In the genomic region with DNA sequence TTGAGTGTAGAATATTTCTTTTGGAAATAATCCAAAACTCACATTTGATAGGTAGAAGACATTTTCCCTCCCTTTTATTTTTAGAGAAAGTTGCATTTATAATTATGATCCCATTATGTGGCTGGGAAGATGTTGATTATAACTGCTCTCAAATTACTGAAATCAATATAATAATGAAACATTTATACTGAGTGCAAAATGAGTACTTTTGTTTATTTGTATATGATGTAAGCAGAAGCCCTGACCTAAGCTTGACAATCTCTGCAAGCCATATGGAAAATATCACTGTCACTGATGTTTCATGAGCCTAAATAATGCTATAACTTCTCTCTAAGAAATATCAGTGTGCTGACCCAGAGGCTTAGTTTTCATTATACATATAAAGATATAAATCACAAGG, we compare ENCODE assay signal across 26 cellular contexts.
"Had no signal": no experiment of that assay in that cellular context is flagged by ENCODE, and none has a peak within 500 bp of the region (broad histone marks: within the 10 kb centered on the region; RNA-seq: fewer than 3 reads in every experiment).

No MANE protein-coding gene starts in this region.

- H3K4me3 ChIP-seq: adrenal gland, lower lobe of right lung, sigmoid colon, spleen, thoracic aorta, upper lobe of left lung had no signal

- H3K4me1 Mint-ChIP-seq: activated naive CD4-positive, alpha-beta T cell treated with anti-CD3 and anti-CD28 coated beads, Interleukin-2, amount 50 U/mL, for 24 hours; endodermal cell; nephron progenitor cell; stimulated activated naive B cell treated with anti-CD40 and anti-IgM and Interleukin-4, amounts not matched to agents 10 μg/mL and 1 μg/mL and 100 μg/mL, for 72 hours had no signal

- H3K27ac Mint-ChIP-seq: activated naive CD4-positive, alpha-beta T cell treated with anti-CD3 and anti-CD28 coated beads, Interleukin-2, amount 50 U/mL, for 24 hours; activated T-cell treated with anti-CD3 and anti-CD28 coated beads, Interleukin-2, amount 50 U/mL, for 72 hours; endodermal cell; nephron progenitor cell; stimulated activated naive B cell treated with anti-CD40 and anti-IgM and Interleukin-4, amounts not matched to agents 10 μg/mL and 1 μg/mL and 100 μg/mL, for 72 hours had no signal

- H3K27ac ChIP-seq: adrenal gland, epithelial cell of prostate, lower lobe of right lung, sigmoid colon, spleen, thoracic aorta, upper lobe of left lung, WERI-Rb-1 had no signal

- H3K36me3 ChIP-seq: adrenal gland, lower lobe of right lung, sigmoid colon, spleen, thoracic aorta, upper lobe of left lung, WERI-Rb-1 had no signal

- H3K36me3 Mint-ChIP-seq: activated naive CD4-positive, alpha-beta T cell treated with anti-CD3 and anti-CD28 coated beads, Interleukin-2, amount 50 U/mL, for 24 hours; stimulated activated naive B cell treated with anti-CD40 and anti-IgM and Interleukin-4, amounts not matched to agents 10 μg/mL and 1 μg/mL and 100 μg/mL, for 72 hours had no signal

- H3K27me3 ChIP-seq: adrenal gland, sigmoid colon, spleen, upper lobe of left lung had no signal

- ATAC-seq: activated T-cell treated with anti-CD3 and anti-CD28 coated beads, Interleukin-2, amount 50 U/mL, for 72 hours; left colon; lower lobe of right lung; stimulated activated naive B cell treated with anti-CD40 and anti-IgM and Interleukin-4, amounts not matched to agents 10 μg/mL and 1 μg/mL and 100 μg/mL, for 72 hours had no signal

- DNase-seq: activated CD4-positive, alpha-beta T cell treated with anti-CD3 and anti-CD28 coated beads for 1 hour; activated CD8-positive, alpha-beta memory T cell treated with anti-CD3 and anti-CD28 coated beads for 24 hours; activated CD8-positive, alpha-beta memory T cell treated with anti-CD3 and anti-CD28 coated beads, Interleukin-2, amount 50 U/mL, for 48 hours; activated gamma-delta T cell; activated T-cell treated with anti-CD3 and anti-CD28 coated beads, Interleukin-2, amount 50 U/mL, for 72 hours; adrenal gland; endodermal cell; glutamatergic neuron; hypothalamus; islet precursor cell; left colon; lower lobe of right lung; nephron progenitor cell; nucleus accumbens; posterior cingulate gyrus; sigmoid colon; spleen; stimulated activated CD4-positive, alpha-beta T cell treated with anti-CD3 and anti-CD28 coated beads, Interleukin-4, amount 100 ng/mL, for 4 hours; stimulated activated naive B cell treated with anti-CD40 and anti-IgM and Interleukin-4, amounts not matched to agents 10 μg/mL and 1 μg/mL and 100 μg/mL, for 72 hours; SW 1271; T-helper 2 cell; upper lobe of left lung; WERI-Rb-1 had no signal

- H3K27me3 Mint-ChIP-seq: stimulated activated naive B cell treated with anti-CD40 and anti-IgM and Interleukin-4, amounts not matched to agents 10 μg/mL and 1 μg/mL and 100 μg/mL, for 72 hours had no signal

- H3K4me3 Mint-ChIP-seq: activated naive CD4-positive, alpha-beta T cell treated with anti-CD3 and anti-CD28 coated beads, Interleukin-2, amount 50 U/mL, for 24 hours; activated T-cell treated with anti-CD3 and anti-CD28 coated beads, Interleukin-2, amount 50 U/mL, for 72 hours; endodermal cell; nephron progenitor cell; stimulated activated naive B cell treated with anti-CD40 and anti-IgM and Interleukin-4, amounts not matched to agents 10 μg/mL and 1 μg/mL and 100 μg/mL, for 72 hours had no signal
